ENCODE assay signal across 21 cellular contexts in the genomic region with DNA sequence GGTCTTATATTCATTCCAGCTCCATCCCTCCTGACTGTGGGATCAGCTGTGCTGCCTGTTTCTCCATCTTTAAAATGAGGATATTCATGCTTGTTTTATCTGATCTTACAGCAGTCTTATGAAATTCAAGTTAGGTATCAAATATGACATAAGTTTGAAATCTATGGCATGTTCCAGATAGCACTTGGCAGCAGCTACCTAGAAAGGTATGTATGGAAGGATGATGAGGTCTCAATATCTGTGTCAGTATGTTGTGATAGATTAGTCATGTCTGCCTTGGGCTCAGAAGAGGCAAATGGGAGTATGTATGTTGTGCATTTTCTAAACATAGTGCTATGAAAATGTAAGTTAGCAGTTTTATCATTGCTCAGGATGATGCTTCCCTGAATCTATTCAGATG.
A peak's percentile ranks its signal among the peaks of the same experiment; 100 is the strongest.
DNase-seq lines count a peak whose midpoint lies in the region; ATAC-seq and TF ChIP-seq lines count a peak whose summit lies in the region.
"Had no signal": no experiment of that assay in that cellular context is flagged by ENCODE, and none has a peak within 500 bp of the region (broad histone marks: within the 10 kb centered on the region; RNA-seq: fewer than 3 reads in every experiment).

No MANE protein-coding gene starts in this region.

- H2AK9ac ChIP-seq in IMR-90 (replicated peaks; ENCODE audit: low read depth, low read length, poor library complexity): no peak overlapping the region

- H2BK5ac ChIP-seq in IMR-90 (ENCODE audit: low read depth, low read length, poor library complexity, severe bottlenecking): no peak overlapping the region

- H2BK15ac ChIP-seq in IMR-90 (ENCODE audit: low read depth, low read length): no peak overlapping the region

- H3K9me3 ChIP-seq in IMR-90 (ENCODE audit: control insufficient read depth, insufficient read depth, low read length): peaks cover 4% of the 10 kb centered on the region; the same call in 1 of the 2 replicates
- H3K9me3 ChIP-seq: BE2C had no signal

- BruUV-seq in IMR-90 (replicated peaks; lab: Mats Ljungman, UMichigan): no TSS peak

- no peak overlapping the region for H3K9ac ChIP-seq in IMR-90 (ENCODE audit: low read depth, low read length)
- H3K9ac ChIP-seq: BLaER1 treated with 17β-estradiol and CSF1 and Interleukin-3, amounts not matched to agents 10 nM and 100 nM had no signal

- peaks cover 5% of the 10 kb centered on the region; the same call in 1 of the 2 replicates for H3K4me1 ChIP-seq in IMR-90 (ENCODE audit: control insufficient read depth, insufficient read depth, low read length)
- H3K4me1 ChIP-seq: BE2C; BLaER1 treated with 17β-estradiol and CSF1 and Interleukin-3, amounts not matched to agents 10 nM and 100 nM had no signal

- no peak overlapping the region for H3K4ac ChIP-seq in IMR-90 (ENCODE audit: low read depth, low read length)

- H3K27ac Mint-ChIP-seq in natural killer cell: no peak overlapping the region
- H3K27ac Mint-ChIP-seq: CD14-positive monocyte; CD4-positive, alpha-beta T cell; GM23338; H9 had no signal

- peaks cover 0 to 2% of the 10 kb centered on the region in 2 donors for H3K9me3 Mint-ChIP-seq in natural killer cell
- H3K9me3 Mint-ChIP-seq: CD4-positive, alpha-beta T cell had no signal

- no peak overlapping the region for H3K18ac ChIP-seq in IMR-90 (ENCODE audit: low read depth, low read length)

- no peak overlapping the region for H2BK120ac ChIP-seq in IMR-90 (ENCODE audit: low read depth, low read length)

- peaks cover 17 to 59% of the 10 kb centered on the region in 2 experiments for H3K79me1 ChIP-seq in IMR-90 (ENCODE audit: low read depth in 1 of 2, low read length in 2 of 2)

- H3K4me3 ChIP-seq in IMR-90 (ENCODE audit: insufficient read depth, low read depth, low read length): no peak overlapping the region
- H3K4me3 ChIP-seq in brain microvascular endothelial cell (ENCODE audit: low read depth, low read length): no peak overlapping the region
- H3K4me3 ChIP-seq in fibroblast of the aortic adventitia (ENCODE audit: low read depth, low read length): no peak overlapping the region
- H3K4me3 ChIP-seq: BLaER1 treated with 17β-estradiol and CSF1 and Interleukin-3, amounts not matched to agents 10 nM and 100 nM; GM23338 had no signal

- no peak overlapping the region for H3K4me2 ChIP-seq in IMR-90 (ENCODE audit: low read depth, low read length)
- H3K4me2 ChIP-seq: BLaER1 treated with 17β-estradiol and CSF1 and Interleukin-3, amounts not matched to agents 10 nM and 100 nM; GM23338 had no signal

- H3K36me3 ChIP-seq in IMR-90 (ENCODE audit: control insufficient read depth, insufficient read depth, low read length): peaks cover 9% of the 10 kb centered on the region
- H3K36me3 ChIP-seq in brain microvascular endothelial cell (replicated peaks): peaks cover 6% of the 10 kb centered on the region
- H3K36me3 ChIP-seq: BE2C; BLaER1 treated with 17β-estradiol and CSF1 and Interleukin-3, amounts not matched to agents 10 nM and 100 nM had no signal

- no peak overlapping the region for H4K5ac ChIP-seq in IMR-90 (ENCODE audit: low read depth, low read length)

- H3K23ac ChIP-seq in IMR-90 (ENCODE audit: low read depth, low read length): no peak overlapping the region

- H3K27me3 Mint-ChIP-seq in natural killer cell (ENCODE audit: low read depth in 2 of 2): peaks cover 0 to 4% of the 10 kb centered on the region in 2 donors
- H3K27me3 Mint-ChIP-seq: CD4-positive, alpha-beta T cell had no signal

- H3K36me3 Mint-ChIP-seq in natural killer cell: no peaks in the 10 kb centered on the region
- H3K36me3 Mint-ChIP-seq: CD14-positive monocyte had no signal

- H2AK5ac ChIP-seq in IMR-90 (ENCODE audit: low read depth, low read length): no peak overlapping the region

- DNase-seq in IMR-90: peak; percentile 17
- DNase-seq in brain microvascular endothelial cell: peak; percentile 52
- peak; percentile 32 for DNase-seq in fibroblast of the aortic adventitia (ENCODE audit: low read depth)
- DNase-seq in GM13977 (ENCODE audit: low spot score): no peak
- DNase-seq in COLO668 (lab: John Stamatoyannopoulos, UW; ENCODE audit: unreplicated experiment): no peak
- no peak for DNase-seq in natural killer cell
- DNase-seq: AML-193; BE2C; Calu3; CD4-positive, alpha-beta T cell; CD8-positive, alpha-beta memory T cell; COR-L47; DMS53; DMS79 treated with DMSO at 0.1 percent for 48 hours; GF-D8; H9 had no signal

- no peak overlapping the region for H4K91ac ChIP-seq in IMR-90 (ENCODE audit: insufficient read depth, low read depth, low read length)

- H3K14ac ChIP-seq in IMR-90 (replicated peaks; ENCODE audit: low read depth, low read length): no peak overlapping the region

- H2BK20ac ChIP-seq in IMR-90 (ENCODE audit: low read depth, low read length): no peak overlapping the region

- dilution Hi-C loops in IMR-90 (cut with HindIII; ENCODE audit: low sequenced_read_pairs, unreplicated experiment): no loop called here

- intact Hi-C loops in IMR-90 (cut with micrococcal nuclease) (no loop called here), natural killer cell (cut with micrococcal nuclease) (no loop called here)

- H3K27me3 ChIP-seq in IMR-90 (ENCODE audit: control insufficient read depth, insufficient read depth, low read length) (no peaks in the 10 kb centered on the region), brain microvascular endothelial cell (replicated peaks) (no peaks in the 10 kb centered on the region)
- H3K27me3 ChIP-seq: BE2C; BLaER1 treated with 17β-estradiol and CSF1 and Interleukin-3, amounts not matched to agents 10 nM and 100 nM had no signal

- CTCF ChIA-PET in IMR-90 (lab: Yijun Ruan, JAX): no interaction called here

- POLR2A ChIA-PET in IMR-90 (lab: Charles Lee; ENCODE audit: unreplicated experiment): no interaction called here

- TF ChIP-seq RAD21 in IMR-90 (IDR thresholded peaks at IDR 0.05; ENCODE audit: low read length): no peak

- no peak overlapping the region for H2AFZ ChIP-seq in IMR-90 (replicated peaks; ENCODE audit: low read length, poor library complexity)
- H2AFZ ChIP-seq: GM23338 had no signal

- 0 out of 2 replicates have a peak, but pooled peaks cover 3% of the 10 kb centered on the region for H4K20me1 ChIP-seq in IMR-90 (ENCODE audit: insufficient read depth, low read length)
- H4K20me1 ChIP-seq: BLaER1 treated with 17β-estradiol and CSF1 and Interleukin-3, amounts not matched to agents 10 nM and 100 nM had no signal

- ATAC-seq in IMR-90 (ENCODE audit: low read depth) (no peak), natural killer cell (no peak)
- ATAC-seq: GM23338, HCT116 had no signal

- H3K56ac ChIP-seq in IMR-90 (ENCODE audit: extremely low read depth, insufficient read depth, low read length): no peak overlapping the region

- H3K4me1 Mint-ChIP-seq in natural killer cell: no peaks in the 10 kb centered on the region
- H3K4me1 Mint-ChIP-seq: CD14-positive monocyte; CD8-positive, alpha-beta memory T cell had no signal

- H3K4me3 Mint-ChIP-seq in natural killer cell: no peak overlapping the region
- H3K4me3 Mint-ChIP-seq: CD14-positive monocyte; CD4-positive, alpha-beta T cell; CD8-positive, alpha-beta memory T cell; GM23338; H9 had no signal

- in situ Hi-C loops in IMR-90 (cut with MboI; ENCODE audit: low sequenced_read_pairs) (no loop called here), brain microvascular endothelial cell (cut with HindIII; ENCODE audit: low pct_ligation_motif_present, low sequenced_read_pairs) (no loop called here), GM13977 (cut with MboI; ENCODE audit: low pct_unique_long_range_greater_than_20kb, low sequenced_read_pairs, unreplicated experiment) (no loop called here)

- H4K8ac ChIP-seq in IMR-90 (ENCODE audit: low read depth in 2 of 2, low read length in 2 of 2): no peak overlapping the region

- peaks cover 3% of the 10 kb centered on the region; the same call in 1 of the 2 replicates for H3K9me1 ChIP-seq in IMR-90 (ENCODE audit: insufficient read depth, low read length)

- no peak for TF ChIP-seq CTCF in IMR-90 (conservative IDR thresholded peaks at IDR 0.05; ENCODE audit: low read depth, low read length)
- TF ChIP-seq CTCF in brain microvascular endothelial cell (IDR thresholded peaks at IDR 0.05; ENCODE audit: low read depth, low read length, missing control alignments): no peak
- no peak for TF ChIP-seq CTCF in fibroblast of the aortic adventitia (IDR thresholded peaks at IDR 0.05; ENCODE audit: insufficient read depth, low read length)
- no peak for TF ChIP-seq CTCF in GM13977 (IDR thresholded peaks at IDR 0.05; ENCODE audit: extremely low read depth, insufficient read depth, missing control alignments)
- no peak for TF ChIP-seq CTCF in natural killer cell (IDR thresholded peaks at IDR 0.05)

- no peak for TF ChIP-seq POLR2A in IMR-90 (IDR thresholded peaks at IDR 0.05; ENCODE audit: low read depth, low read length)

- H3K27ac ChIP-seq in IMR-90 (ENCODE audit: insufficient read depth, low read length) (no peak overlapping the region), brain microvascular endothelial cell (no peak overlapping the region)
- H3K27ac ChIP-seq: 22Rv1; BLaER1 treated with 17β-estradiol and CSF1 and Interleukin-3, amounts not matched to agents 10 nM and 100 nM had no signal

TF ChIP-seq in IMR-90, 13 proteins besides CTCF, POLR2A, EP300 and RAD21:
- no peak for TF ChIP-seq CEBPB (IDR thresholded peaks at IDR 0.05; ENCODE audit: low read depth, low read length)
- no peak for TF ChIP-seq SMC3 (IDR thresholded peaks at IDR 0.05; ENCODE audit: low read depth, low read length)

Comparison
In these comparisons a context has a peak if more than half of its experiments do, and no peak if none do; other contexts are left out.
1. DNase-seq: peak in IMR-90 (single experiment), brain microvascular endothelial cell (single experiment) and fibroblast of the aortic adventitia (single experiment); none in GM13977 (single experiment), COLO668 (single experiment) and natural killer cell (single experiment).